In the genomic region with DNA sequence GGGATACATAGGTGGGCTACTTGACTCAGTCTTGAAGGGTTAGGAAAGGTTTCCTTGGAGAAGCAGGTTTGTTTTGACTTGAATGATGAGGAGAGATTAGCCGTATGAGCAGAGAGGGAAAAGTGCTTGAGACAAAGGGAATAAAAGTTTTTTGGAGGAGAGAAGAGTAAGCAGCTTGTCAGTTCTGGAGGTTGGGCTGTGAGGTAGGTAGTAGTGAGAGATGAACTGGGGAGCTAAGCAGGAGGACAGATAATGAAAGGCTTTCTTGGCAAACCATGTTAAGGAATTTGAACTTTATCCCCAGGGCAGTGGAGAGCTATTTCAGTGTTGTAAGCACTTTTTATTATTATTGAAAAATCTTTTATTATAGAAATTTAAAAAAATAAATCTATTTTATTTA, we compare ENCODE assay signal across 21 cellular contexts. TPM values are rescaled to one million over a fixed set of nuclear protein-coding genes. Genes with fewer than 3 reads are reported as not detected.
DNase-seq lines count a peak whose midpoint lies in the region; ATAC-seq, FAIRE-seq and TF ChIP-seq lines count a peak whose summit lies in the region.
"Had no signal": no experiment of that assay in that cellular context is flagged by ENCODE, and none has a peak within 500 bp of the region (broad histone marks: within the 10 kb centered on the region; RNA-seq: fewer than 3 reads in every experiment).

No MANE protein-coding gene starts in this region.

- H3K9me3 ChIP-seq in DND-41 (ENCODE audit: insufficient read depth, low read length, severe bottlenecking) (no peaks in the 10 kb centered on the region), RWPE2 (ENCODE audit: severe bottlenecking) (no peaks in the 10 kb centered on the region), hepatocyte (ENCODE audit: low read depth) (no peaks in the 10 kb centered on the region), small intestine (ENCODE audit: control insufficient read depth, low read depth) (no peaks in the 10 kb centered on the region)

- H2AFZ ChIP-seq in DND-41 (ENCODE audit: low read depth, low read length) = no peak overlapping the region
- H2AFZ ChIP-seq in hepatocyte = no peak overlapping the region

- ATAC-seq in DND-41 (ENCODE audit: insufficient read depth, low read depth) (no peak), RWPE2 (ENCODE audit: low read depth) (no peak), GM18870 (IDR thresholded peaks at IDR 0.05; ENCODE audit: unreplicated experiment) (no peak), GM18498 (IDR thresholded peaks at IDR 0.05; ENCODE audit: unreplicated experiment) (no peak)
- ATAC-seq: activated CD4-positive, alpha-beta T cell treated with anti-CD3 and anti-CD28 coated beads for 36 hours; activated naive CD4-positive, alpha-beta T cell treated with anti-CD3 and anti-CD28 coated beads, Interleukin-2, amount 50 U/mL, for 72 hours; effector memory CD8-positive, alpha-beta T cell; natural killer cell; sciatic nerve had no signal

- TF ChIP-seq CTCF in DND-41 (IDR thresholded peaks at IDR 0.05; ENCODE audit: borderline replicate concordance, extremely low read depth, low read length, poor library complexity, severe bottlenecking) (no peak), RWPE2 (IDR thresholded peaks at IDR 0.05; ENCODE audit: poor library complexity, severe bottlenecking) (no peak), hepatocyte (IDR thresholded peaks at IDR 0.05; ENCODE audit: poor library complexity) (no peak)

- H4K20me1 ChIP-seq in DND-41 (ENCODE audit: insufficient read depth, low read length) (no peaks in the 10 kb centered on the region), hepatocyte (ENCODE audit: insufficient read depth, poor library complexity, severe bottlenecking) (no peaks in the 10 kb centered on the region)

- H3K27me3 ChIP-seq in DND-41 (ENCODE audit: insufficient read depth, low read length, poor library complexity) (no peaks in the 10 kb centered on the region), RWPE2 (ENCODE audit: insufficient read depth, poor library complexity, severe bottlenecking) (no peaks in the 10 kb centered on the region), hepatocyte (no peaks in the 10 kb centered on the region), small intestine (ENCODE audit: control insufficient read depth in 2 of 2, insufficient read depth in 2 of 2, low read length in 2 of 2) (no peaks in the 10 kb centered on the region)

- 69% methylated on average over 1 of the region's 1 CpG for WGBS in hepatocyte (ENCODE audit: low lambda C conversion rate, missing lambda C conversion rate)
- 67 to 79% (median 71%) methylated on average over 1 of the region's 1 CpG for WGBS in small intestine, 3 donors

- peaks cover 35% of the 10 kb centered on the region for H3K79me2 ChIP-seq in DND-41 (ENCODE audit: insufficient read depth, low read length)
- peaks cover 78% of the 10 kb centered on the region for H3K79me2 ChIP-seq in hepatocyte

- H3K4me1 ChIP-seq in DND-41 (ENCODE audit: insufficient read depth, low read length) (peaks cover 28% of the 10 kb centered on the region), RWPE2 (ENCODE audit: insufficient read depth, poor library complexity, severe bottlenecking) (peaks cover 59% of the 10 kb centered on the region), hepatocyte (ENCODE audit: insufficient read depth) (peaks cover 17% of the 10 kb centered on the region), small intestine (ENCODE audit: control insufficient read depth in 2 of 2, insufficient read depth in 1 of 2, low read depth in 1 of 2, low read length in 1 of 2) (peaks cover 3 to 4% of the 10 kb centered on the region in 2 donors)

- H3K4me2 ChIP-seq in DND-41 (ENCODE audit: insufficient read depth, low read length) (peak overlapping the region; percentile 13; the same call in 1 of the 2 replicates), hepatocyte (peak overlapping the region; percentile 11)

- DNase-seq in DND-41 (no peak), RWPE2 (ENCODE audit: low spot score) (no peak), hepatocyte (ENCODE audit: low spot score) (no peak), small intestine (peak; percentile 39), NCI-H146 (lab: John Stamatoyannopoulos, UW) (no peak), GM19240 (ENCODE audit: insufficient read length, low spot score) (no peak)
- DNase-seq: activated CD4-positive, alpha-beta T cell treated with anti-CD3 and anti-CD28 coated beads for 36 hours; CD4-positive, CD25-positive, alpha-beta regulatory T cell; cerebellar nuclear complex; DMS153; effector memory CD8-positive, alpha-beta T cell; GF-D8; natural killer cell; NCI-H1048; NCI-H1930; NCI-H774; Right ventricle myocardium superior had no signal

- no peak overlapping the region for H3K4me3 ChIP-seq in DND-41 (ENCODE audit: low read depth in 1 of 2, low read length in 2 of 2)
- H3K4me3 ChIP-seq in RWPE2 (ENCODE audit: severe bottlenecking) = no peak overlapping the region
- H3K4me3 ChIP-seq in hepatocyte = no peak overlapping the region
- H3K4me3 ChIP-seq in small intestine (ENCODE audit: low read depth in 1 of 2, low read length in 2 of 2) = no peak overlapping the region

- FAIRE-seq in small intestine (lab: Jason Lieb, UNC) = no peak

- no peaks in the 10 kb centered on the region for H3K36me3 ChIP-seq in DND-41 (ENCODE audit: insufficient read depth, low read length)
- H3K36me3 ChIP-seq in RWPE2 (ENCODE audit: low read depth) = no peaks in the 10 kb centered on the region
- no peaks in the 10 kb centered on the region for H3K36me3 ChIP-seq in hepatocyte (replicated peaks; ENCODE audit: insufficient read depth, low read depth)
- H3K36me3 ChIP-seq in small intestine (ENCODE audit: control insufficient read depth in 2 of 2, insufficient read depth in 2 of 2, low read length in 2 of 2) = no peaks in the 10 kb centered on the region

- no peak overlapping the region for H3K9ac ChIP-seq in DND-41 (ENCODE audit: low read depth, low read length)

- H3K9me2 ChIP-seq in hepatocyte (replicated peaks; ENCODE audit: insufficient read depth) = no peaks in the 10 kb centered on the region

- no peak overlapping the region for H3K27ac ChIP-seq in DND-41 (ENCODE audit: low read length)
- peak overlapping the region; percentile 67 for H3K27ac ChIP-seq in RWPE2 (ENCODE audit: poor library complexity, severe bottlenecking)
- H3K27ac ChIP-seq in hepatocyte = no peak overlapping the region
- H3K27ac ChIP-seq in small intestine (ENCODE audit: low read depth in 1 of 2, low read length in 1 of 2) = no peak overlapping the region

RNA-seq across cellular contexts. Expression of a gene that starts 3.6 kb away (rescaled TPM):
- 107 and 288 TPM in 2 replicates for total RNA-seq in hepatocyte
- 59.5 and 71.0 TPM in 2 replicates for polyA plus RNA-seq in hepatocyte
- 10 to 100 TPM; 19.7 to 34.9 (median 28.6) TPM for polyA plus RNA-seq in small intestine
